Comparison of ENCODE assay signal across 23 cellular contexts in genomic region chr21:43994646-43995045, GRCh38.
"Had no signal": no experiment of that assay in that cellular context is flagged by ENCODE, and none has a peak within 500 bp of the region (broad histone marks: within the 10 kb centered on the region; RNA-seq: fewer than 3 reads in every experiment).

No MANE protein-coding gene starts in this region.

- H3K27ac ChIP-seq: HL-60, RWPE1, SJSA1, SK-N-MC had no signal

- DNase-seq: KBM-7, MG63, NCI-H1092, NCI-H1105 treated with DMSO at 0.1 percent for 48 hours, NCI-H1417 treated with DMSO at 0.1 percent for 48 hours, NCI-H146, NCI-H1694 treated with DMSO at 0.1 percent for 48 hours, NCI-H1930, NCI-H2081, NCI-H2107, NCI-H2171, NCI-H226, NCI-H446, NCI-H510A, NCI-H524 treated with DMSO at 0.1 percent for 48 hours, NCI-H69, NCI-H774, PC-3, SIG-M5 had no signal

- H3K4me3 ChIP-seq: MG63, SJSA1, SK-N-MC had no signal

- H3K36me3 ChIP-seq: MG63, SJSA1 had no signal

- H3K9me3 ChIP-seq: SJSA1 had no signal

- H3K27me3 ChIP-seq: MG63, SJSA1 had no signal

- H3K4me1 ChIP-seq: SJSA1 had no signal
